12 cellular contexts compared by ENCODE assay signal in genomic region chr17:17345686-17346427, GRCh38.
"Had no signal": no experiment of that assay in that cellular context is flagged by ENCODE, and none has a peak within 500 bp of the region (broad histone marks: within the 10 kb centered on the region; RNA-seq: fewer than 3 reads in every experiment).

No MANE protein-coding gene starts in this region.

- H3K9me3 ChIP-seq: lower lobe of right lung, neutrophil had no signal

- ATAC-seq: esophagus mucosa, lower lobe of right lung, right cardiac atrium had no signal

- DNase-seq: activated B cell treated with CpG ODN at 0.5 μM for 24 hours; activated CD4-positive, alpha-beta T cell treated with anti-CD3 and anti-CD28 coated beads, Interleukin-2, amount 10 ng/mL, durations not matched to agents 7 days and 5 days; activated naive CD4-positive, alpha-beta T cell treated with anti-CD3 and anti-CD28 coated beads for 36 hours; hypothalamus; kidney glomerular epithelial cell; lower lobe of right lung; midbrain; right cardiac atrium; SW 1271 had no signal

- H3K4me3 ChIP-seq: dorsolateral prefrontal cortex, lower lobe of right lung had no signal

- H3K27me3 ChIP-seq: dorsolateral prefrontal cortex, neutrophil had no signal

- H3K27ac ChIP-seq: dorsolateral prefrontal cortex, lower lobe of right lung, neutrophil had no signal

- H3K36me3 ChIP-seq: lower lobe of right lung, neutrophil had no signal

- H3K4me1 ChIP-seq: lower lobe of right lung had no signal
